8 cellular contexts compared by ENCODE assay signal in genomic region chr18:79522451-79523220, GRCh38.
A peak's percentile ranks its signal among the peaks of the same experiment; 100 is the strongest.
DNase-seq lines count a peak whose midpoint lies in the region; ATAC-seq, FAIRE-seq and TF ChIP-seq lines count a peak whose summit lies in the region.

No MANE protein-coding gene starts in this region.

- intact Hi-C loops in sigmoid colon (cut with DNase I), result no loop called here

- peak; percentile 91 for FAIRE-seq in GM12891 (lab: Jason Lieb, UNC)

- peaks cover 63% of the 10 kb centered on the region for H3K4me1 Mint-ChIP-seq in activated T-helper 17 cell treated with anti-CD3 and anti-CD28 coated beads, Interleukin-2, amount 50 U/mL, for 72 hours

- DNase-seq in GM12891 (ENCODE audit: insufficient read length, low spot score), result no peak
- peak; percentile 69 for DNase-seq in Jurkat, Clone E6-1 (ENCODE audit: low read depth, low spot score)
- DNase-seq in sigmoid colon, result peak; percentile 64
- no peak for DNase-seq in A172 (ENCODE audit: low spot score)
- no peak for DNase-seq in GM19240 (ENCODE audit: insufficient read length, low spot score)
- DNase-seq in medulla oblongata (ENCODE audit: extremely low spot score), result no peak

- no peaks in the 10 kb centered on the region for H3K27me3 Mint-ChIP-seq in activated T-helper 17 cell treated with anti-CD3 and anti-CD28 coated beads, Interleukin-2, amount 50 U/mL, for 72 hours

- H3K4me3 Mint-ChIP-seq in activated T-helper 17 cell treated with anti-CD3 and anti-CD28 coated beads, Interleukin-2, amount 50 U/mL, for 72 hours, result peak overlapping the region; percentile 83

- no peak for TF ChIP-seq CTCF in sigmoid colon (IDR thresholded peaks at IDR 0.05)

- peaks cover 0 to 2% (median under 1%) of the 10 kb centered on the region in 4 donors for H3K36me3 ChIP-seq in sigmoid colon

- peaks cover 0 to 20% (median 17%) of the 10 kb centered on the region in 4 donors for H3K4me1 ChIP-seq in sigmoid colon

- H3K4me3 ChIP-seq in Jurkat, Clone E6-1 (ENCODE audit: low read length), result peak overlapping the region; percentile 47
- no peak overlapping the region for H3K4me3 ChIP-seq in sigmoid colon

- H3K9me3 ChIP-seq in sigmoid colon, result no peaks in the 10 kb centered on the region

- H3K27me3 ChIP-seq in sigmoid colon, result no peaks in the 10 kb centered on the region

- H3K27ac Mint-ChIP-seq in activated T-helper 17 cell treated with anti-CD3 and anti-CD28 coated beads, Interleukin-2, amount 50 U/mL, for 72 hours, result peak overlapping the region; percentile 99

- no peak for TF ChIP-seq POLR2A in GM12891 (IDR thresholded peaks at IDR 0.05; ENCODE audit: low read depth, low read length)
- TF ChIP-seq POLR2A in sigmoid colon (IDR thresholded peaks at IDR 0.05), result no peak
- no peak for TF ChIP-seq POLR2A in GM18505 (IDR thresholded peaks at IDR 0.05; ENCODE audit: borderline replicate concordance, extremely low read depth, insufficient read depth, insufficient read length)

- TF ChIP-seq EP300 in sigmoid colon (IDR thresholded peaks at IDR 0.05), result no peak

- ATAC-seq in activated T-helper 17 cell treated with anti-CD3 and anti-CD28 coated beads, Interleukin-2, amount 50 U/mL, for 72 hours (replicated peaks), result peak; percentile 6
- ATAC-seq in GM18505 (IDR thresholded peaks at IDR 0.05; ENCODE audit: unreplicated experiment), result no peak

- H3K27ac ChIP-seq in sigmoid colon, result peak overlapping the region in 2 of 4 donors; percentile 8 to 26

- H3K36me3 Mint-ChIP-seq in activated T-helper 17 cell treated with anti-CD3 and anti-CD28 coated beads, Interleukin-2, amount 50 U/mL, for 72 hours (ENCODE audit: low read depth), result peaks cover 47% of the 10 kb centered on the region

- 69 to 75% methylated on average over 17 of the region's 17 CpGs for WGBS in sigmoid colon, 2 donors

- no peaks in the 10 kb centered on the region for H3K9me3 Mint-ChIP-seq in activated T-helper 17 cell treated with anti-CD3 and anti-CD28 coated beads, Interleukin-2, amount 50 U/mL, for 72 hours

TF ChIP-seq in GM12891, 5 proteins besides CTCF, POLR2A, EP300 and RAD21:
- TF ChIP-seq POU2F2 (IDR thresholded peaks at IDR 0.05; ENCODE audit: low read depth, low read length), result no peak
- TF ChIP-seq SPI1 (IDR thresholded peaks at IDR 0.05; ENCODE audit: low read depth, low read length), result no peak
- TF ChIP-seq TAF1 (IDR thresholded peaks at IDR 0.05; ENCODE audit: low read depth, low read length), result no peak
- no peak for TF ChIP-seq POLR2AphosphoS5 (IDR thresholded peaks at IDR 0.05; ENCODE audit: low read depth, low read length)
- peak; percentile 1 for TF ChIP-seq PAX5 (IDR thresholded peaks at IDR 0.05; ENCODE audit: insufficient read depth, low read length, severe bottlenecking)

Comparison
In these comparisons a context has a peak if more than half of its experiments do, and no peak if none do; other contexts are left out.
1. DNase-seq: peak in Jurkat, Clone E6-1 (single experiment) and sigmoid colon (single experiment); none in GM12891 (single experiment), A172 (single experiment), GM19240 (single experiment) and medulla oblongata (single experiment).